10 cellular contexts compared by ENCODE assay signal in the genomic region with DNA sequence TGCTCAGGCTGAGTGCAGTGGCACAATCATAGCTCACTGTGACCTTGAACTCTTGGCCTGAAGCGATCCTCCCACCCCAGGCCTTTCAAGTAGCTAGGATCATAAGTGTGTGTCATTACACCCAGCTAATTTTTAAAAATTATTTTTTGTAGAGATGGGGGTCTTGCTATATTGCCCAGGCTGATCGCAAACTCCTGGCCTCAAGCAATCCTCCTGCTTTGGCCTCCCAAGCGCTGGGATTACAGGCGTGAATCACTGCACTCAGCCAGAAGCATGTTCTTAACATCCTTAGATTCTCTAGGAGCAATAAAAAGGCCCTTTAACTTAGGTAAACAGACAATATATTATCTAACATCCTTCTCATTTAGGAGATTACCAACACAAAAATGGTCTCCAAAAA. TPM values are rescaled to one million over a fixed set of nuclear protein-coding genes. Genes with fewer than 3 reads are reported as not detected.
"Had no signal": no experiment of that assay in that cellular context is flagged by ENCODE, and none has a peak within 500 bp of the region (broad histone marks: within the 10 kb centered on the region; RNA-seq: fewer than 3 reads in every experiment).

No MANE protein-coding gene starts in this region.

- FAIRE-seq: H1, H54, HTR-8/SVneo had no signal

- H3K4me2 ChIP-seq: GM23338 had no signal

- H3K4me1 ChIP-seq: HAP-1 had no signal

- ATAC-seq: GM23338, HCT116 had no signal

- DNase-seq: HFFc6, KBM-7 had no signal

- H3K9me3 ChIP-seq: HAP-1 had no signal

- H2AFZ ChIP-seq: GM23338 had no signal

- H3K36me3 ChIP-seq: HAP-1 had no signal

- H3K4me3 ChIP-seq: GM23338, HAP-1 had no signal

RNA-seq across cellular contexts. Expression of gene EFCAB10, which starts 38.3 kb away (rescaled TPM):
- total RNA-seq: HFFc6, HT-29 had no signal
- polyA plus RNA-seq: IgD-negative memory B cell had no signal
